Comparison of ENCODE assay signal across 15 cellular contexts in genomic region chr5:36066001-36066539, GRCh38. TPM values are rescaled to one million over a fixed set of nuclear protein-coding genes. Genes with fewer than 3 reads are reported as not detected.
DNase-seq lines count a peak whose midpoint lies in the region; ATAC-seq and TF ChIP-seq lines count a peak whose summit lies in the region.
"Had no signal": no experiment of that assay in that cellular context is flagged by ENCODE, and none has a peak within 500 bp of the region (broad histone marks: within the 10 kb centered on the region; RNA-seq: fewer than 3 reads in every experiment).

No MANE protein-coding gene starts in this region.

- no peak overlapping the region for H3K27ac ChIP-seq in ACC112 (ENCODE audit: low read depth, low read length)
- peak overlapping the region; percentile 57 for H3K27ac ChIP-seq in HUES48 (ENCODE audit: low read depth, low read length)
- no peak overlapping the region for H3K27ac ChIP-seq in left lung
- H3K27ac ChIP-seq: VCaP had no signal

- H3K27me3 Mint-ChIP-seq in glutamatergic neuron (ENCODE audit: unreplicated experiment) (peaks cover 2% of the 10 kb centered on the region), neural crest cell (ENCODE audit: low read depth) (peaks cover 53% of the 10 kb centered on the region)

- TF ChIP-seq CTCF in glutamatergic neuron (IDR thresholded peaks at IDR 0.05; ENCODE audit: partially characterized antibody, unreplicated experiment) (no peak), neural crest cell (conservative IDR thresholded peaks at IDR 0.05) (no peak), left lung (IDR thresholded peaks at IDR 0.05) (no peak)

- ATAC-seq in left lung (no peak), GM21526 (IDR thresholded peaks at IDR 0.05; ENCODE audit: low FRiP score, unreplicated experiment) (no peak), HG03135 (IDR thresholded peaks at IDR 0.05; ENCODE audit: unreplicated experiment) (no peak)

- no peaks in the 10 kb centered on the region for H3K36me3 ChIP-seq in ACC112 (ENCODE audit: insufficient read depth, low read length)
- H3K36me3 ChIP-seq in HUES48 (ENCODE audit: control insufficient read depth, insufficient read depth, low read length) = no peaks in the 10 kb centered on the region
- no peaks in the 10 kb centered on the region for H3K36me3 ChIP-seq in left lung

- no peak overlapping the region for H2AFZ ChIP-seq in ACC112 (ENCODE audit: low read length, unreplicated experiment)

- H3K9me3 ChIP-seq in HUES48 (ENCODE audit: control insufficient read depth, insufficient read depth, low read length) (no peaks in the 10 kb centered on the region), left lung (peaks cover 0 to 5% of the 10 kb centered on the region in 2 donors)

- H3K27ac Mint-ChIP-seq in glutamatergic neuron (ENCODE audit: unreplicated experiment) (no peak overlapping the region), neural crest cell (ENCODE audit: unreplicated experiment) (no peak overlapping the region)
- H3K27ac Mint-ChIP-seq: activated T-helper 2 cell treated with anti-CD3 and anti-CD28 coated beads, Interferon-gamma antibody, Interleukin-2, Interleukin-4, amounts not matched to agents 10 μg/mL and 5 μg/mL and 100 μg/mL, durations not matched to agents 14 hours and 24 hours and 36 hours had no signal

- peak overlapping the region; percentile 32; the same call in 1 of the 2 replicates for H3K9ac ChIP-seq in HUES48 (ENCODE audit: low read depth, low read length)

- intact Hi-C loops in left lung (cut with DNase I) = no loop called here

- peaks cover 54% of the 10 kb centered on the region for H3K27me3 ChIP-seq in ACC112 (ENCODE audit: insufficient read depth, low read length)
- H3K27me3 ChIP-seq in HUES48 (ENCODE audit: control insufficient read depth, insufficient read depth, low read length) = peaks cover 6% of the 10 kb centered on the region; the same call in 1 of the 2 replicates
- peaks cover 11 to 25% of the 10 kb centered on the region in 2 donors for H3K27me3 ChIP-seq in left lung

- H3K4me1 ChIP-seq in ACC112 (ENCODE audit: control insufficient read depth, insufficient read depth, low read length, unreplicated experiment) = peaks cover 4% of the 10 kb centered on the region
- H3K4me1 ChIP-seq in HUES48 (ENCODE audit: control insufficient read depth, insufficient read depth, low read length) = peaks cover 7% of the 10 kb centered on the region
- H3K4me1 ChIP-seq in left lung = peaks cover 0 to 3% of the 10 kb centered on the region in 2 donors

- H3K4me3 ChIP-seq in ACC112 (ENCODE audit: low read depth, low read length) (peak overlapping the region; percentile 60), HUES48 (ENCODE audit: low read depth, low read length) (peak overlapping the region; percentile 77), left lung (no peak overlapping the region)

- DNase-seq in glutamatergic neuron (no peak), neural crest cell (ENCODE audit: low read depth, low spot score) (no peak), left lung (no peak), SKM-1 treated with dmso at 0.1 percent for 144 hours (lab: John Stamatoyannopoulos, UW; ENCODE audit: unreplicated experiment) (no peak)
- DNase-seq: activated CD8-positive, alpha-beta memory T cell treated with anti-CD3 and anti-CD28 coated beads for 24 hours; NCI-H2029; NCI-H69; RPMI8226; T-helper 1 cell had no signal

- H3K9me3 Mint-ChIP-seq in glutamatergic neuron (ENCODE audit: unreplicated experiment) = peaks cover 3% of the 10 kb centered on the region
- H3K9me3 Mint-ChIP-seq in neural crest cell = no peaks in the 10 kb centered on the region
- H3K9me3 Mint-ChIP-seq: activated T-helper 2 cell treated with anti-CD3 and anti-CD28 coated beads, Interferon-gamma antibody, Interleukin-2, Interleukin-4, amounts not matched to agents 10 μg/mL and 5 μg/mL and 100 μg/mL, durations not matched to agents 14 hours and 24 hours and 36 hours had no signal

- H3K4me3 Mint-ChIP-seq in glutamatergic neuron (ENCODE audit: unreplicated experiment) (peak overlapping the region; percentile 95), neural crest cell (peak overlapping the region; percentile 73)

- H3K4me1 Mint-ChIP-seq in glutamatergic neuron (ENCODE audit: low read depth, unreplicated experiment) = peaks cover 6% of the 10 kb centered on the region
- H3K4me1 Mint-ChIP-seq in neural crest cell = peaks cover 11% of the 10 kb centered on the region

- no peaks in the 10 kb centered on the region for H3K79me2 ChIP-seq in ACC112 (ENCODE audit: control insufficient read depth, insufficient read depth, low read length, unreplicated experiment)

- H3K36me3 Mint-ChIP-seq in glutamatergic neuron (ENCODE audit: unreplicated experiment) = peaks cover 3% of the 10 kb centered on the region
- no peaks in the 10 kb centered on the region for H3K36me3 Mint-ChIP-seq in neural crest cell (ENCODE audit: low read depth)

RNA-seq across cellular contexts. Expression of gene UGT3A2, which starts 0.6 kb away (rescaled TPM):
- total RNA-seq in glutamatergic neuron (ENCODE audit: unreplicated experiment) (0.37 TPM), neural crest cell (0.64 and 0.79 TPM in 2 replicates), left lung (under 1 TPM in 1 of 2 donors, not detected in 1; 0.31 TPM)
- total RNA-seq: activated T-helper 2 cell treated with anti-CD3 and anti-CD28 coated beads, Interferon-gamma antibody, Interleukin-2, Interleukin-4, amounts not matched to agents 10 μg/mL and 5 μg/mL and 100 μg/mL, durations not matched to agents 14 hours and 24 hours and 36 hours had no signal

Comparison
In these comparisons a context has a peak if more than half of its experiments do, and no peak if none do; other contexts are left out.
1. H3K4me3 ChIP-seq: peak in ACC112 (single experiment) and HUES48 (single experiment); none in left lung (0 of 2).